In the genomic region with DNA sequence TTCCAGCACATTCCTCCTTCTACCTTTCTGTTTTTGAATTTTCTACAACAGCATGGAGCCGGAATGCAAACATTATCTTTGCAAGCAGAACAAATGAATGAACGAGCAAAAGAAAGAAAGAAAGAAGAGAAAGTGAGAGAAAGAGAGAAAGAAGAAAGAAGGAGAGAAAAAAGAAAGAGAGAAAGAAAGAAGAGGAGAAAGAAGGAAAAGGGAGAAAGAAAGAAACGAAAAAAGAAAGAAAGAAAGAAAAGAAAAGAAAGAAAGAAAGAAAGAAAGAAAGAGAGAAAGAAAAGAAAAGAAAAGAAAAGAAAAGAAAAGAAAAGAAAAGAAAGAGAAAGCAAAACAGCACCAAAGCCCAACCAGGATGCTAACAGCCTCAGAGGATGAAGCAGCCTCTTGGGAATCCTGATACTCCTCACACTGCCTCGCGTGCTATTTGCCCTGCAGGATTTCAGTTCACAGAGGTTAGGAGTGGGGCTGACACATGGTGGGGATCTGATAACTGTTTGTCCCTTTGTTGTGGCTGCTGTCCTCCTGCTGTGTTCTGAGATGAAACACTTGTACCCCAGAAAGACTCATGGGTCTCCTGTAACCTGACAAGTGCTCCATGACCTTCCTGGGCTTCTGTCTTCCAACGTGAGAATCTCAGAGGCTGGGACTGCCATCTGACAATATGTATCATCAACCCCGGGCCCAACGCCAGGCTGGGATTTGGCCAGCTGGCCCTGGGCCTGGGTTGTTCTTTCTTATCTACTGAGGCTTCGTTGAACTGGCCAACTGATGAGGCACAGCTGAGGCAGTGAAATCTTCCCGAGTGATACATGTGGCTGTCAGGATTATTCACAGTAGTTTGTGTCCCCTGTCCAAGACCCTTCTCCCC, we compare ENCODE assay signal across 7 cellular contexts.
DNase-seq lines count a peak whose midpoint lies in the region; ATAC-seq and TF ChIP-seq lines count a peak whose summit lies in the region.

No MANE protein-coding gene starts in this region.

- H2AFZ ChIP-seq in IMR-90 (replicated peaks; ENCODE audit: low read length, poor library complexity) = peak overlapping the region; percentile 46

- CTCF ChIA-PET in IMR-90 (lab: Yijun Ruan, JAX) = interaction anchor here (0.5 to 1.0 kb wide), 2 partner anchors 45 to 355 kb away, joined by 4 read pairs; no protein-coding TSS in a partner anchor

- TF ChIP-seq POLR2A in IMR-90 (IDR thresholded peaks at IDR 0.05; ENCODE audit: low read depth, low read length) = no peak

- dilution Hi-C loops in IMR-90 (cut with HindIII; ENCODE audit: low sequenced_read_pairs, unreplicated experiment) = no loop called here

- no peak overlapping the region for H2BK20ac ChIP-seq in IMR-90 (ENCODE audit: low read depth, low read length)

- H2AK5ac ChIP-seq in IMR-90 (ENCODE audit: low read depth, low read length) = no peak overlapping the region

- H3K79me1 ChIP-seq in IMR-90 (ENCODE audit: low read depth in 1 of 2, low read length in 2 of 2) = no peaks in the 10 kb centered on the region

- no peak overlapping the region for H3K18ac ChIP-seq in IMR-90 (ENCODE audit: low read depth, low read length)

- H2AK9ac ChIP-seq in IMR-90 (replicated peaks; ENCODE audit: low read depth, low read length, poor library complexity) = no peak overlapping the region

- H3K27ac ChIP-seq in IMR-90 (ENCODE audit: insufficient read depth, low read length) = no peak overlapping the region

- peak; percentile 63 for DNase-seq in IMR-90
- peak; percentile 61 for DNase-seq in T1000 (lab: John Stamatoyannopoulos, UW)
- DNase-seq in left cardiac atrium = peak; percentile 83
- peak; percentile 59 for DNase-seq in stromal cell of bone marrow (ENCODE audit: low read depth)
- DNase-seq in UCSD-AML1 (lab: John Stamatoyannopoulos, UW; ENCODE audit: unreplicated experiment) = no peak

- no peaks in the 10 kb centered on the region for H4K20me1 ChIP-seq in IMR-90 (ENCODE audit: insufficient read depth, low read length)

- H3K56ac ChIP-seq in IMR-90 (ENCODE audit: extremely low read depth, insufficient read depth, low read length) = no peak overlapping the region

- no peak overlapping the region for H2BK120ac ChIP-seq in IMR-90 (ENCODE audit: low read depth, low read length)

- no peaks in the 10 kb centered on the region for H3K36me3 ChIP-seq in IMR-90 (ENCODE audit: control insufficient read depth, insufficient read depth, low read length)

- H2BK5ac ChIP-seq in IMR-90 (ENCODE audit: low read depth, low read length, poor library complexity, severe bottlenecking) = no peak overlapping the region

- H3K4me2 ChIP-seq in IMR-90 (ENCODE audit: low read depth, low read length) = peak overlapping the region; percentile 63

- in situ Hi-C loops in IMR-90 (cut with MboI; ENCODE audit: low sequenced_read_pairs) = no loop called here

- no peak overlapping the region for H3K4ac ChIP-seq in IMR-90 (ENCODE audit: low read depth, low read length)

- no peak overlapping the region for H4K8ac ChIP-seq in IMR-90 (ENCODE audit: low read depth in 2 of 2, low read length in 2 of 2)

- H4K91ac ChIP-seq in IMR-90 (ENCODE audit: insufficient read depth, low read depth, low read length) = no peak overlapping the region

- H3K14ac ChIP-seq in IMR-90 (replicated peaks; ENCODE audit: low read depth, low read length) = no peak overlapping the region

- H3K4me3 ChIP-seq in IMR-90 (ENCODE audit: insufficient read depth, low read depth, low read length) = no peak overlapping the region

- no peak for TF ChIP-seq CTCF in IMR-90 (conservative IDR thresholded peaks at IDR 0.05; ENCODE audit: low read depth, low read length)

- peaks cover 2% of the 10 kb centered on the region; the same call in 1 of the 2 replicates for H3K9me3 ChIP-seq in IMR-90 (ENCODE audit: control insufficient read depth, insufficient read depth, low read length)

- ATAC-seq in IMR-90 (ENCODE audit: low read depth) (peak; percentile 51), left cardiac atrium (peak; percentile 91 to 93), HG02759 (IDR thresholded peaks at IDR 0.05; ENCODE audit: unreplicated experiment) (no peak), HG03139 (IDR thresholded peaks at IDR 0.05; ENCODE audit: unreplicated experiment) (no peak)

- peaks cover 2% of the 10 kb centered on the region; the same call in 1 of the 2 replicates for H3K4me1 ChIP-seq in IMR-90 (ENCODE audit: control insufficient read depth, insufficient read depth, low read length)

- BruUV-seq in IMR-90 (replicated peaks; lab: Mats Ljungman, UMichigan) = no TSS peak

- no peak overlapping the region for H3K23ac ChIP-seq in IMR-90 (ENCODE audit: low read depth, low read length)

- no peak overlapping the region for H3K9ac ChIP-seq in IMR-90 (ENCODE audit: low read depth, low read length)

- POLR2A ChIA-PET in IMR-90 (lab: Charles Lee; ENCODE audit: unreplicated experiment) = no interaction called here

- no peak for TF ChIP-seq RAD21 in IMR-90 (IDR thresholded peaks at IDR 0.05; ENCODE audit: low read length)

- WGBS in IMR-90 (ENCODE audit: extremely low coverage in 2 of 2, insufficient read length in 1 of 2), 2 experiments = no CpG with 5 or more reads among the region's 10 CpGs

- peaks cover 15% of the 10 kb centered on the region for H3K27me3 ChIP-seq in IMR-90 (ENCODE audit: control insufficient read depth, insufficient read depth, low read length)

- intact Hi-C loops in IMR-90 (cut with micrococcal nuclease) = no loop called here
- intact Hi-C loops in left cardiac atrium (cut with DNase I) = no loop called here

- H4K5ac ChIP-seq in IMR-90 (ENCODE audit: low read depth, low read length) = no peak overlapping the region

- no peaks in the 10 kb centered on the region for H3K9me1 ChIP-seq in IMR-90 (ENCODE audit: insufficient read depth, low read length)

- H2BK15ac ChIP-seq in IMR-90 (ENCODE audit: low read depth, low read length) = no peak overlapping the region

TF ChIP-seq in IMR-90, 13 proteins besides CTCF, POLR2A, EP300 and RAD21:
- no peak for TF ChIP-seq RCOR1 (IDR thresholded peaks at IDR 0.05; ENCODE audit: insufficient replicate concordance, low read length)
- TF ChIP-seq MAZ (IDR thresholded peaks at IDR 0.05; ENCODE audit: borderline replicate concordance, low read depth, low read length) = no peak
- TF ChIP-seq NFE2L2 (IDR thresholded peaks at IDR 0.05; ENCODE audit: low read depth, low read length) = no peak
- no peak for TF ChIP-seq MXI1 (IDR thresholded peaks at IDR 0.05; ENCODE audit: borderline replicate concordance, low read depth, low read length)
- no peak for TF ChIP-seq CEBPB (IDR thresholded peaks at IDR 0.05; ENCODE audit: low read depth, low read length)
- TF ChIP-seq SMC3 (IDR thresholded peaks at IDR 0.05; ENCODE audit: low read depth, low read length) = no peak
- TF ChIP-seq CHD1 (IDR thresholded peaks at IDR 0.05; ENCODE audit: low read depth, low read length) = no peak
- TF ChIP-seq MAFK (IDR thresholded peaks at IDR 0.05; ENCODE audit: low read depth, low read length) = no peak
- TF ChIP-seq, protein P1, sequence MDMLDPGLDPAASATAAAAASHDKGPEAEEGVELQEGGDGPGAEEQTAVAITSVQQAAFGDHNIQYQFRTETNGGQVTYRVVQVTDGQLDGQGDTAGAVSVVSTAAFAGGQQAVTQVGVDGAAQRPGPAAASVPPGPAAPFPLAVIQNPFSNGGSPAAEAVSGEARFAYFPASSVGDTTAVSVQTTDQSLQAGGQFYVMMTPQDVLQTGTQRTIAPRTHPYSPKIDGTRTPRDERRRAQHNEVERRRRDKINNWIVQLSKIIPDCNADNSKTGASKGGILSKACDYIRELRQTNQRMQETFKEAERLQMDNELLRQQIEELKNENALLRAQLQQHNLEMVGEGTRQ (IDR thresholded peaks at IDR 0.05; ENCODE audit: low read depth, low read length) = no peak
- TF ChIP-seq BHLHE40 (IDR thresholded peaks at IDR 0.05; ENCODE audit: low read depth, low read length) = no peak
- TF ChIP-seq RFX5 (IDR thresholded peaks at IDR 0.05; ENCODE audit: low read depth, low read length) = no peak
- TF ChIP-seq FOS (IDR thresholded peaks at IDR 0.05; ENCODE audit: low read depth, low read length) = no peak
- TF ChIP-seq, protein P2, sequence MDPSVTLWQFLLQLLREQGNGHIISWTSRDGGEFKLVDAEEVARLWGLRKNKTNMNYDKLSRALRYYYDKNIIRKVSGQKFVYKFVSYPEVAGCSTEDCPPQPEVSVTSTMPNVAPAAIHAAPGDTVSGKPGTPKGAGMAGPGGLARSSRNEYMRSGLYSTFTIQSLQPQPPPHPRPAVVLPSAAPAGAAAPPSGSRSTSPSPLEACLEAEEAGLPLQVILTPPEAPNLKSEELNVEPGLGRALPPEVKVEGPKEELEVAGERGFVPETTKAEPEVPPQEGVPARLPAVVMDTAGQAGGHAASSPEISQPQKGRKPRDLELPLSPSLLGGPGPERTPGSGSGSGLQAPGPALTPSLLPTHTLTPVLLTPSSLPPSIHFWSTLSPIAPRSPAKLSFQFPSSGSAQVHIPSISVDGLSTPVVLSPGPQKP (IDR thresholded peaks at IDR 0.05; ENCODE audit: borderline replicate concordance, low read depth, low read length) = no peak

Comparison
In these comparisons a context has a peak if more than half of its experiments do, and no peak if none do; other contexts are left out.
1. ATAC-seq: peak in IMR-90 (single experiment) and left cardiac atrium (2 of 2); none in HG02759 (single experiment) and HG03139 (single experiment).